Comparison of ENCODE assay signal across 1 cellular context in the genomic region with DNA sequence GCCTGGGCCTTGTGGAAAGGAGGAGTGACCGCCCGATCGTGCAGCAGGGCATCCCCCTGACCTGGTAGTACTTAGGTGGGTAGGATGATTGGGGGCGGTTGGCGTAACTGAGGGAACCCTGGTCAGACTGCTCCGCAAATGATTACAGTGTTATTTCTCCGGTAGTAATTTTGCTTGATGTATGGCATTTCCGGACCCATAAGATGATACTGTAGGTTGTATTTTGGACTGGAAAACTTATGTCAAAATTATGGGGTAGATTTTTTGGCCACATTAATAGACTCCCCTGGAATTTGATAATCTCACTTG.
TF ChIP-seq lines count a peak whose summit lies in the region.

No MANE protein-coding gene starts in this region.

TF ChIP-seq in K562, 482 proteins besides CTCF, POLR2A, EP300 and RAD21:
- TF ChIP-seq MYBL2 (IDR thresholded peaks at IDR 0.05; ENCODE audit: low read depth) (no peak), MYBL2 (CRISPR knock-in tag; IDR thresholded peaks at IDR 0.05; ENCODE audit: borderline replicate concordance) (no peak), COPS2 (conservative IDR thresholded peaks at IDR 0.05) (no peak), ZC3H8 (IDR thresholded peaks at IDR 0.05) (no peak), NR2C1 (IDR thresholded peaks at IDR 0.05) (no peak), NR2C1 (tag; IDR thresholded peaks at IDR 0.05) (0 out of 2 replicates have a peak, but pooled peaks have one; percentile 22), NR2C2 (CRISPR knock-in tag; IDR thresholded peaks at IDR 0.05) (no peak), NR2C2 (tag; IDR thresholded peaks at IDR 0.05) (peak; percentile 78; the same call in 1 of the 2 replicates)
